11 cellular contexts compared by ENCODE assay signal in the genomic region with DNA sequence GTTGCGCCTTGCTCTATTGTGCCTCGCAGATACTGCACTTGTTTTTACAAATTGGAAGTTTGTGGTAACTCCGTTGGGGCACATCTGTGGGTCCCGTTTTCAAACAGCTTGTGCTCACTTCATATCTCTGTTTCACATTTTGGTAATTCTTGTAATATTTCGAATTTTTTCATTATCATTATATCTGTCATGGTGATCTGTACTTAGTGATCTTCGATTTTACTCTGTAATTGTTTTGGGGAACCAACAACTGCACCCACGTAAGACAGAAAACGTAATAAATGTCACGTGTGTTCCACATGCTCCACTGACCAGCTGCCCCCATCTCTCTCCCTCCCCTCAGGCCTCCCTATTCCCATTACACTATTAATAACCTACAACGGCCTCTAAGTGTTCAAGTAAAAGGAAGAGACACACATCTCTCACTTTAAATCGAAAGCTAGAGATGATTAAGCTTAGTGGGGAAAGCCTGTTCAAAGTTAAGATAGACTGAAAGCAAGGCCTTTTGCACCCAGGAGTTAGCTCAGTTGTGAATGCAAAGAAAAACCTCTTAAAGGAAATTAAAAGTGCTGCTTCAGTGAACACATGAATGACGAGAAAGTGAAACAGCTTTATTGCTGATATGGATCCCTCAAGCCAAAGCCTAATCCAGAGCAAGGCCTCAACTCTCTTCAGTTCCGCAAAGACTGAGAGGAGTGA. TPM values are rescaled to one million over a fixed set of nuclear protein-coding genes. Genes with fewer than 3 reads are reported as not detected.
A peak's percentile ranks its signal among the peaks of the same experiment; 100 is the strongest.
DNase-seq lines count a peak whose midpoint lies in the region; ATAC-seq and TF ChIP-seq lines count a peak whose summit lies in the region.
"Had no signal": no experiment of that assay in that cellular context is flagged by ENCODE, and none has a peak within 500 bp of the region (broad histone marks: within the 10 kb centered on the region; RNA-seq: fewer than 3 reads in every experiment).

No MANE protein-coding gene starts in this region.

- H3K9ac ChIP-seq in colonic mucosa (ENCODE audit: low read depth in 2 of 2, low read length in 2 of 2) (peak overlapping the region in 1 of 2 donors; percentile 51), skeletal muscle satellite cell (ENCODE audit: low read depth, low read length) (no peak overlapping the region)

- peak overlapping the region; percentile 74 for H3K4me2 ChIP-seq in skeletal muscle satellite cell (ENCODE audit: low read length)
- H3K4me2 ChIP-seq: PC-9 had no signal

- H3K27ac ChIP-seq in colonic mucosa, result no peak overlapping the region
- H3K27ac ChIP-seq: pancreas, PC-9 had no signal

- peak overlapping the region; percentile 53 for H3K4me3 ChIP-seq in colonic mucosa
- no peak overlapping the region for H3K4me3 ChIP-seq in skeletal muscle satellite cell (ENCODE audit: low read length)
- no peak overlapping the region for H3K4me3 ChIP-seq in HAP-1
- H3K4me3 ChIP-seq: PC-9 had no signal

- intact Hi-C loops in colonic mucosa (cut with DNase I), result loop anchor here (5.0 to 10.0 kb wide), 2 partner anchors 67 to 135 kb away; no protein-coding TSS in a partner anchor

- H3K27me3 ChIP-seq in colonic mucosa (no peaks in the 10 kb centered on the region), skeletal muscle satellite cell (ENCODE audit: control insufficient read depth, insufficient read depth, low read length) (no peaks in the 10 kb centered on the region), HAP-1 (ENCODE audit: low read depth) (no peaks in the 10 kb centered on the region)

- DNase-seq in colonic mucosa (no peak), HAP-1 (ENCODE audit: low spot score in 2 of 2) (no peak), inferior parietal cortex (ENCODE audit: extremely low spot score) (no peak), NCI-H2107 treated with DMSO at 0.1 percent for 48 hours (lab: John Stamatoyannopoulos, UW; ENCODE audit: unreplicated experiment) (no peak)
- DNase-seq: PC-9 had no signal

- no peaks in the 10 kb centered on the region for H3K9me3 ChIP-seq in colonic mucosa
- no peaks in the 10 kb centered on the region for H3K9me3 ChIP-seq in skeletal muscle satellite cell (replicated peaks; ENCODE audit: low read length)
- H3K9me3 ChIP-seq in HAP-1, result peaks cover 3% of the 10 kb centered on the region; the same call in 1 of the 2 replicates
- H3K9me3 ChIP-seq: pancreas had no signal

- ATAC-seq in GM19397 (IDR thresholded peaks at IDR 0.05; ENCODE audit: unreplicated experiment) (peak; percentile 36), HG03457 (IDR thresholded peaks at IDR 0.05; ENCODE audit: unreplicated experiment) (peak; percentile 27), HG03460 (IDR thresholded peaks at IDR 0.05; ENCODE audit: unreplicated experiment) (no peak)

- H3K4me1 ChIP-seq in colonic mucosa (no peaks in the 10 kb centered on the region), skeletal muscle satellite cell (ENCODE audit: control insufficient read depth, insufficient read depth, low read length) (no peaks in the 10 kb centered on the region), HAP-1 (peaks cover 8% of the 10 kb centered on the region)
- H3K4me1 ChIP-seq: pancreas had no signal

- TF ChIP-seq CTCF in colonic mucosa (IDR thresholded peaks at IDR 0.05), result no peak

- in situ Hi-C loops in HAP-1 (cut with MboI; ENCODE audit: low sequenced_read_pairs), result loop anchor here (25.0 kb wide), 1 partner anchor 535 kb away; no protein-coding TSS in a partner anchor

- H3K36me3 ChIP-seq in colonic mucosa (no peaks in the 10 kb centered on the region), skeletal muscle satellite cell (ENCODE audit: insufficient read depth, low read length) (no peaks in the 10 kb centered on the region), HAP-1 (replicated peaks) (no peaks in the 10 kb centered on the region)
- H3K36me3 ChIP-seq: pancreas had no signal

RNA-seq across cellular contexts. Expression of a gene that starts 26.9 kb away (rescaled TPM):
- total RNA-seq in colonic mucosa, result not detected
- total RNA-seq in skeletal muscle satellite cell (2012; rRNA removed), result not detected in 2 replicates
- total RNA-seq: H7, pancreas, PC-9 had no signal
